Comparison of ENCODE assay signal across 3 cellular contexts in the genomic region with DNA sequence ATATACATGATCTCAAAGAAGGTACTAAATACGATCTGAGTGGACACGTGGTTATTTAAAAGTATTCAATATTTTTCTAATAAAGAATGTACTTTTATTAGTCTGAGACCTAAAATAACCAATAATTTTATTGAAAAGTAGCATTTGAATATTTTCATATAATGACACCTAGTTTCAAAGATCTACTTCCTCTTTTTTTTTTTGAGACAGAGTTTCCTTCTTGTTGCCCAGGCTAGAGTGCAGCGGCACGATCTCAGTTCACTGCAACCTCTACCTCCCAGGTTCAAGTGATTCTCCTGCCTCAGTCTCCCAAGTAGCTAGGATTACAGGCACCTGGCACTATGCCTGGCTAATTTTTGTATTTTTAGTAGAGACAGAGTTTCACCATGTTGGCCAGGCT. TPM values are rescaled to one million over a fixed set of nuclear protein-coding genes. Genes with fewer than 3 reads are reported as not detected.
"Had no signal": no experiment of that assay in that cellular context is flagged by ENCODE, and none has a peak within 500 bp of the region (broad histone marks: within the 10 kb centered on the region; RNA-seq: fewer than 3 reads in every experiment).

No MANE protein-coding gene starts in this region.

RNA-seq across cellular contexts. Expression of a gene that starts 56.1 kb away (rescaled TPM):
- total RNA-seq: activated naive CD4-positive, alpha-beta T cell treated with anti-CD3 and anti-CD28 coated beads for 36 hours; activated T-helper 1 cell treated with anti-CD3 and anti-CD28 coated beads, Interleukin-12 subunit alpha, Interleukin-12 subunit beta, Interleukin-2, Interleukin-4 antibody, amounts not matched to agents 30 ng/mL and 10 ng/mL and 1 ng/mL, durations not matched to agents 14 hours and 24 hours and 36 hours; PC-3 had no signal
